Comparison of ENCODE assay signal across 7 cellular contexts in the genomic region with DNA sequence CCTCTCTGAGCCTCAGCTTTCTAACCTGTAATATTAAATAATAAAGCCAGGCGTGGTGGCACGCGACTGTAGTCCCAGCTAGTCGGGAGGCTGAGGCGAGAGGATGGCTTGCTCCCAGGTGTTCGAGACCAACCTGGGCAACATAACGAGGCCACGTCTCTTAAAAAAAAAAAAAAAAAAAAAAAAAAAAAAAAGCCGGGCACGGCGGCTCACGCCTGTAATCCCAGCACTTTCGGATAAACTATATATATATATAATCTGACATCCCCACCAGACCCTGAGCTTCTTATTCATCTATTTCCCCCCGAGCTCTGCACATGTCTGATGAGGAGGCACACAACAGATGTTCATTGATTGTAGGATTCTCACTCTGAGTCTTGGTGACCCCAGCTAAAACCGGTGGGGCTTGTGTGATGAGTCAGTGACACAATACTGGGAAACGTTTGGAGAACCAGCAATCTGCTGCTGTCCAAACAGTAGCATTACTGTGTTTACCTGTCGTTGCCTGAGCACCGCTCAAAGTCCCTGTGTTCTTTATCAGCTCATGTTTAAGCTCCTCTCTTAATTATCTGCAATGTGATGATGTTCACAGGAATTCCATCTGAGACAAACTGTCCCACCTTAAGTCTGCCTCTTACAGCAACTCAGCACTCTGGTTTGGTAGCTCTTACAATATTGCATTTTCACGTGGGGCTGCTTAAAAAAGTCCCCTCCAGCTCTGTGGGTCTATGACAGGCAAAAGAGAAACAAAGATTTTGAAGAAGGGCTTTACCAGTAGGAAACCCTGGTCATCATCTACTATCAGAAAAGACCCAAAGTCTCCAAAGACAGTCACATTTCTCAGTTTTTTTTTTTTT. TPM values are rescaled to one million over a fixed set of nuclear protein-coding genes. Genes with fewer than 3 reads are reported as not detected.
A peak's percentile ranks its signal among the peaks of the same experiment; 100 is the strongest.
DNase-seq lines count a peak whose midpoint lies in the region; FAIRE-seq and TF ChIP-seq lines count a peak whose summit lies in the region.

No MANE protein-coding gene starts in this region.

- no peak for FAIRE-seq in small intestine (lab: Jason Lieb, UNC)

- H3K27me3 Mint-ChIP-seq in activated naive CD8-positive, alpha-beta T cell = no peaks in the 10 kb centered on the region

- TF ChIP-seq POLR2A in NB4 (IDR thresholded peaks at IDR 0.05; ENCODE audit: extremely low read depth, insufficient read length) = no peak

- peaks cover 35% of the 10 kb centered on the region for H3K4me1 Mint-ChIP-seq in activated naive CD8-positive, alpha-beta T cell (ENCODE audit: low read depth)

- H3K36me3 ChIP-seq in iPS-15b (ENCODE audit: control insufficient read depth, insufficient read depth, low read length) = no peaks in the 10 kb centered on the region
- H3K36me3 ChIP-seq in small intestine (ENCODE audit: control insufficient read depth in 2 of 2, insufficient read depth in 2 of 2, low read length in 2 of 2) = no peaks in the 10 kb centered on the region

- no peaks in the 10 kb centered on the region for H3K9me3 ChIP-seq in iPS-15b (ENCODE audit: control insufficient read depth, insufficient read depth, low read length)
- no peaks in the 10 kb centered on the region for H3K9me3 ChIP-seq in small intestine (ENCODE audit: control insufficient read depth, low read depth)

- peak overlapping the region; percentile 100 for H3K4me3 Mint-ChIP-seq in activated naive CD8-positive, alpha-beta T cell

- H3K27ac ChIP-seq in small intestine (ENCODE audit: low read depth in 1 of 2, low read length in 1 of 2) = peak overlapping the region; percentile 97 to 98

- DNase-seq in NB4 (ENCODE audit: low read depth) (no peak), small intestine (peak; percentile 92), ecto neural progenitor cell (ENCODE audit: low spot score) (no peak), NOMO-1 (lab: John Stamatoyannopoulos, UW; ENCODE audit: unreplicated experiment in 2 of 2) (no peak)

- no peaks in the 10 kb centered on the region for H3K9me3 Mint-ChIP-seq in activated naive CD8-positive, alpha-beta T cell (ENCODE audit: low read depth)

- TF ChIP-seq CTCF in NB4 (IDR thresholded peaks at IDR 0.05; ENCODE audit: low read depth, low read length) = no peak

- H3K27me3 ChIP-seq in iPS-15b (ENCODE audit: control insufficient read depth, insufficient read depth, low read length) (peaks cover 2% of the 10 kb centered on the region), small intestine (ENCODE audit: control insufficient read depth in 2 of 2, insufficient read depth in 2 of 2, low read length in 2 of 2) (no peaks in the 10 kb centered on the region)

- 8 to 34% (median 22%) methylated on average over 19 of the region's 19 CpGs for WGBS in small intestine, 3 donors

- peak overlapping the region; percentile 61 for H3K4me3 ChIP-seq in GM08714 (ENCODE audit: low read length)
- H3K4me3 ChIP-seq in NB4 (ENCODE audit: low read depth, low read length) = peak overlapping the region; percentile 96
- peak overlapping the region; percentile 99 for H3K4me3 ChIP-seq in iPS-15b (ENCODE audit: low read depth, low read length)
- peak overlapping the region; percentile 81 to 90 for H3K4me3 ChIP-seq in small intestine (ENCODE audit: low read depth in 1 of 2, low read length in 2 of 2)

- H3K36me3 Mint-ChIP-seq in activated naive CD8-positive, alpha-beta T cell = no peaks in the 10 kb centered on the region

- H3K4me1 ChIP-seq in iPS-15b (ENCODE audit: control insufficient read depth, insufficient read depth, low read length) (peaks cover 2% of the 10 kb centered on the region), small intestine (ENCODE audit: control insufficient read depth in 2 of 2, insufficient read depth in 1 of 2, low read depth in 1 of 2, low read length in 1 of 2) (peaks cover 2 to 11% of the 10 kb centered on the region in 2 donors)

- H3K27ac Mint-ChIP-seq in activated naive CD8-positive, alpha-beta T cell = peak overlapping the region; percentile 99

- H3K9ac ChIP-seq in iPS-15b (ENCODE audit: low read depth, low read length) = no peak overlapping the region

RNA-seq across cellular contexts. Expression of gene SPATA2, which starts 1.0 kb away (rescaled TPM):
- polyA plus RNA-seq in small intestine = 10 to 100 TPM in 1 of 3 donors, 1 to 10 TPM in 2; 8.6 to 11.0 (median 9.9) TPM

RNA-seq across cellular contexts. Expression of gene RNF114, which starts 19.8 kb away (rescaled TPM):
- 10 to 100 TPM; 51.2 to 76.0 (median 60.8) TPM for polyA plus RNA-seq in small intestine
